Comparison of ENCODE assay signal across 23 cellular contexts in genomic region chr3:50388720-50389352, GRCh38. TPM values are rescaled to one million over a fixed set of nuclear protein-coding genes. Genes with fewer than 3 reads are reported as not detected.
A peak's percentile ranks its signal among the peaks of the same experiment; 100 is the strongest.
DNase-seq lines count a peak whose midpoint lies in the region; ATAC-seq and TF ChIP-seq lines count a peak whose summit lies in the region.
"Had no signal": no experiment of that assay in that cellular context is flagged by ENCODE, and none has a peak within 500 bp of the region (broad histone marks: within the 10 kb centered on the region; RNA-seq: fewer than 3 reads in every experiment).

No MANE protein-coding gene starts in this region.

- H3K27me3 ChIP-seq in mesendoderm (ENCODE audit: insufficient read depth, low read length, poor library complexity) = no peaks in the 10 kb centered on the region
- H3K27me3 ChIP-seq in GM23338 (ENCODE audit: insufficient read depth) = no peaks in the 10 kb centered on the region

- H3K4me3 ChIP-seq in AG10803 (ENCODE audit: low read length) (no peak overlapping the region), astrocyte of the spinal cord (ENCODE audit: low read depth, low read length) (no peak overlapping the region), mesendoderm (ENCODE audit: low read length) (no peak overlapping the region), GM23338 (no peak overlapping the region)

- H3K27ac ChIP-seq in mesendoderm (ENCODE audit: low read depth, low read length) (no peak overlapping the region), GM23338 (ENCODE audit: low read depth) (no peak overlapping the region)
- H3K27ac ChIP-seq: C4-2B had no signal

- H2AFZ ChIP-seq in GM23338 = no peak overlapping the region

- DNase-seq in AG10803 (ENCODE audit: low read depth) (peak; percentile 11), NCI-H226 (peak; percentile 5), astrocyte of the spinal cord (ENCODE audit: low read depth, low spot score) (peak; percentile 26), mesendoderm (peak; percentile 37), cerebellar nuclear complex (lab: John Stamatoyannopoulos, UW) (no peak), GM23338 (ENCODE audit: low spot score) (no peak)
- DNase-seq in activated CD4-positive, alpha-beta memory T cell treated with anti-CD3 and anti-CD28 coated beads, Interleukin-2, amount 10 ng/mL, durations not matched to agents 7 days and 5 days = no peak
- DNase-seq: activated naive CD4-positive, alpha-beta T cell treated with anti-CD3 and anti-CD28 coated beads, Interleukin-2, amount 50 U/mL, for 16 hours; activated T-cell treated with anti-CD3 and anti-CD28 coated beads for 4 hours; DMS79 treated with DMSO at 0.1 percent for 48 hours; kidney; natural killer cell; NCI-H1105; NCI-H187; NCI-H2171; PC-3; stimulated activated naive B cell treated with anti-CD40 and anti-IgM and Interleukin-4, amounts not matched to agents 10 μg/mL and 1 μg/mL and 100 μg/mL, for 72 hours; T-helper 17 cell; trophoblast cell had no signal

- CTCF ChIA-PET in activated CD4-positive, alpha-beta memory T cell treated with anti-CD3 and anti-CD28 coated beads, Interleukin-2, amount 10 ng/mL, durations not matched to agents 7 days and 5 days (lab: Charles Lee) = no interaction called here

- no peak overlapping the region for H3K56ac ChIP-seq in mesendoderm (ENCODE audit: low read length)

- no peak overlapping the region for H2BK5ac ChIP-seq in mesendoderm (ENCODE audit: low read length)

- ATAC-seq in GM19463 (IDR thresholded peaks at IDR 0.05; ENCODE audit: unreplicated experiment) (no peak), GM23338 (no peak)
- ATAC-seq: natural killer cell, Right ventricle myocardium inferior, T-helper 17 cell had no signal

- H3K9me2 ChIP-seq in GM23338 (ENCODE audit: insufficient read depth) = no peaks in the 10 kb centered on the region

- in situ Hi-C loops in astrocyte of the spinal cord (cut with HindIII; ENCODE audit: low sequenced_read_pairs) = no loop called here

- H4K5ac ChIP-seq in mesendoderm (ENCODE audit: low read length) = no peak overlapping the region

- WGBS in mesendoderm (ENCODE audit: extremely low coverage, insufficient coverage, low lambda C conversion rate) = no CpG with 5 or more reads among the region's 22 CpGs

- no peak overlapping the region for H3K9ac ChIP-seq in mesendoderm (ENCODE audit: low read length)

- no peak overlapping the region for H3K27ac Mint-ChIP-seq in activated CD4-positive, alpha-beta memory T cell treated with anti-CD3 and anti-CD28 coated beads, Interleukin-2, amount 10 ng/mL, durations not matched to agents 7 days and 5 days
- H3K27ac Mint-ChIP-seq in GM23338 = no peak overlapping the region
- H3K27ac Mint-ChIP-seq: activated T-helper 2 cell treated with anti-CD3 and anti-CD28 coated beads, Interferon-gamma antibody, Interleukin-2, Interleukin-4, amounts not matched to agents 10 μg/mL and 5 μg/mL and 100 μg/mL, durations not matched to agents 14 hours and 24 hours and 36 hours; natural killer cell; stimulated activated naive B cell treated with anti-CD40 and anti-IgM and Interleukin-4, amounts not matched to agents 10 μg/mL and 1 μg/mL and 100 μg/mL, for 72 hours; T-helper 17 cell had no signal

- H3K4me1 ChIP-seq in mesendoderm (ENCODE audit: control insufficient read depth, low read depth, low read length) (no peaks in the 10 kb centered on the region), GM23338 (ENCODE audit: insufficient read depth) (no peaks in the 10 kb centered on the region)

- no peak overlapping the region for H2BK120ac ChIP-seq in mesendoderm (ENCODE audit: low read depth, low read length)

- H3F3A ChIP-seq in GM23338 (replicated peaks; ENCODE audit: low read depth) = no peaks in the 10 kb centered on the region

- H3K18ac ChIP-seq in mesendoderm (ENCODE audit: low read length) = no peak overlapping the region

- H3K36me3 ChIP-seq in mesendoderm (ENCODE audit: control insufficient read depth, insufficient read depth, low read length) (no peaks in the 10 kb centered on the region), GM23338 (ENCODE audit: insufficient read depth) (no peaks in the 10 kb centered on the region)

- H3K79me2 ChIP-seq in mesendoderm (ENCODE audit: control insufficient read depth, insufficient read depth, low read length) (no peaks in the 10 kb centered on the region), GM23338 (replicated peaks; ENCODE audit: insufficient read depth) (no peaks in the 10 kb centered on the region)

- peaks cover 6% of the 10 kb centered on the region for H3K4me1 Mint-ChIP-seq in activated CD4-positive, alpha-beta memory T cell treated with anti-CD3 and anti-CD28 coated beads, Interleukin-2, amount 10 ng/mL, durations not matched to agents 7 days and 5 days
- no peaks in the 10 kb centered on the region; the same call in 2 of the 3 replicates for H3K4me1 Mint-ChIP-seq in GM23338
- H3K4me1 Mint-ChIP-seq: T-helper 17 cell had no signal

- no peaks in the 10 kb centered on the region for H4K20me1 ChIP-seq in GM23338 (replicated peaks; ENCODE audit: insufficient read depth)

- H3K4ac ChIP-seq in mesendoderm (ENCODE audit: low read depth, low read length) = no peak overlapping the region

- H2AK5ac ChIP-seq in mesendoderm (ENCODE audit: low read length) = no peak overlapping the region

- H3K4me2 ChIP-seq in mesendoderm (ENCODE audit: low read length) (no peak overlapping the region), GM23338 (no peak overlapping the region)

- no peak overlapping the region for H3K4me3 Mint-ChIP-seq in activated CD4-positive, alpha-beta memory T cell treated with anti-CD3 and anti-CD28 coated beads, Interleukin-2, amount 10 ng/mL, durations not matched to agents 7 days and 5 days
- H3K4me3 Mint-ChIP-seq in GM23338 = no peak overlapping the region
- H3K4me3 Mint-ChIP-seq: natural killer cell; stimulated activated naive B cell treated with anti-CD40 and anti-IgM and Interleukin-4, amounts not matched to agents 10 μg/mL and 1 μg/mL and 100 μg/mL, for 72 hours; T-helper 17 cell had no signal

- H3K79me1 ChIP-seq in mesendoderm (ENCODE audit: low read length) = no peaks in the 10 kb centered on the region

- POLR2A ChIA-PET in activated CD4-positive, alpha-beta memory T cell treated with anti-CD3 and anti-CD28 coated beads, Interleukin-2, amount 10 ng/mL, durations not matched to agents 7 days and 5 days (lab: Charles Lee) = no interaction called here

- no peaks in the 10 kb centered on the region for H3K27me3 Mint-ChIP-seq in activated CD4-positive, alpha-beta memory T cell treated with anti-CD3 and anti-CD28 coated beads, Interleukin-2, amount 10 ng/mL, durations not matched to agents 7 days and 5 days
- peaks cover 4% of the 10 kb centered on the region for H3K27me3 Mint-ChIP-seq in GM23338 (ENCODE audit: insufficient read depth, low read depth, poor library complexity)
- H3K27me3 Mint-ChIP-seq: T-helper 17 cell had no signal

- no peaks in the 10 kb centered on the region for H3K9me3 Mint-ChIP-seq in activated CD4-positive, alpha-beta memory T cell treated with anti-CD3 and anti-CD28 coated beads, Interleukin-2, amount 10 ng/mL, durations not matched to agents 7 days and 5 days
- H3K9me3 Mint-ChIP-seq in GM23338 = no peaks in the 10 kb centered on the region
- H3K9me3 Mint-ChIP-seq: activated T-helper 2 cell treated with anti-CD3 and anti-CD28 coated beads, Interferon-gamma antibody, Interleukin-2, Interleukin-4, amounts not matched to agents 10 μg/mL and 5 μg/mL and 100 μg/mL, durations not matched to agents 14 hours and 24 hours and 36 hours; natural killer cell; stimulated activated naive B cell treated with anti-CD40 and anti-IgM and Interleukin-4, amounts not matched to agents 10 μg/mL and 1 μg/mL and 100 μg/mL, for 72 hours had no signal

- H3K36me3 Mint-ChIP-seq in activated CD4-positive, alpha-beta memory T cell treated with anti-CD3 and anti-CD28 coated beads, Interleukin-2, amount 10 ng/mL, durations not matched to agents 7 days and 5 days (ENCODE audit: low read depth) = no peaks in the 10 kb centered on the region
- no peaks in the 10 kb centered on the region for H3K36me3 Mint-ChIP-seq in GM23338 (ENCODE audit: low read depth)
- H3K36me3 Mint-ChIP-seq: natural killer cell; stimulated activated naive B cell treated with anti-CD40 and anti-IgM and Interleukin-4, amounts not matched to agents 10 μg/mL and 1 μg/mL and 100 μg/mL, for 72 hours had no signal

- H2BK15ac ChIP-seq in mesendoderm (replicated peaks; ENCODE audit: low read depth) = no peak overlapping the region

- H3K23ac ChIP-seq in mesendoderm (ENCODE audit: low read length) = no peak overlapping the region

- TF ChIP-seq CTCF in AG10803 (conservative IDR thresholded peaks at IDR 0.05; ENCODE audit: low read length) = no peak
- TF ChIP-seq CTCF in astrocyte of the spinal cord (IDR thresholded peaks at IDR 0.05; ENCODE audit: low read depth, low read length) = no peak
- TF ChIP-seq CTCF in GM23338 (conservative IDR thresholded peaks at IDR 0.05; ENCODE audit: low read depth in 2 of 2) = no peak

- H4K8ac ChIP-seq in mesendoderm (ENCODE audit: low read depth, low read length) = no peak overlapping the region

RNA-seq across cellular contexts. Expression of gene TMEM115, which starts 29.5 kb away (rescaled TPM):
- polyA plus RNA-seq in mesendoderm (2013, experiment 1 of 2) = 24.8 TPM
- polyA plus RNA-seq in mesendoderm (2013, experiment 2 of 2) = 23.9 TPM
- total RNA-seq in activated CD4-positive, alpha-beta memory T cell treated with anti-CD3 and anti-CD28 coated beads, Interleukin-2, amount 10 ng/mL, durations not matched to agents 7 days and 5 days = 10 to 100 TPM; 22.1 to 22.7 TPM
- 41.9 and 49.2 TPM in 2 replicates for total RNA-seq in GM23338 (2014; rRNA removed; shearing (Covaris generic))
- polyA plus RNA-seq in GM23338 (2016; fragmentation: Nextera tagmentation; extraction: Ambion mirVana) = 17.8 and 19.3 TPM in 2 replicates

RNA-seq across cellular contexts. Expression of gene CYB561D2, which starts 38.2 kb away (rescaled TPM):
- 7.8 TPM for polyA plus RNA-seq in mesendoderm (2013, experiment 1 of 2)
- polyA plus RNA-seq in mesendoderm (2013, experiment 2 of 2) = 8.6 TPM
- 10 to 100 TPM; 37.1 to 39.7 TPM for total RNA-seq in activated CD4-positive, alpha-beta memory T cell treated with anti-CD3 and anti-CD28 coated beads, Interleukin-2, amount 10 ng/mL, durations not matched to agents 7 days and 5 days
- total RNA-seq in GM23338 (2014; rRNA removed; shearing (Covaris generic)) = 11.5 and 18.2 TPM in 2 replicates
- polyA plus RNA-seq in GM23338 (2016; fragmentation: Nextera tagmentation; extraction: Ambion mirVana) = 10.0 and 10.1 TPM in 2 replicates

RNA-seq across cellular contexts. Expression of gene NPRL2, which starts 38.3 kb away (rescaled TPM):
- 9.4 TPM for polyA plus RNA-seq in mesendoderm (2013, experiment 1 of 2)
- 9.6 TPM for polyA plus RNA-seq in mesendoderm (2013, experiment 2 of 2)
- total RNA-seq in activated CD4-positive, alpha-beta memory T cell treated with anti-CD3 and anti-CD28 coated beads, Interleukin-2, amount 10 ng/mL, durations not matched to agents 7 days and 5 days = 10 to 100 TPM; 48.8 to 50.1 TPM
- 22.3 and 35.6 TPM in 2 replicates for total RNA-seq in GM23338 (2014; rRNA removed; shearing (Covaris generic))
- polyA plus RNA-seq in GM23338 (2016; fragmentation: Nextera tagmentation; extraction: Ambion mirVana) = 27.7 and 31.7 TPM in 2 replicates

RNA-seq across cellular contexts. Expression of gene ZMYND10, which starts 43.3 kb away (rescaled TPM):
- polyA plus RNA-seq in mesendoderm (2013, experiment 1 of 2) = 0.18 TPM
- polyA plus RNA-seq in mesendoderm (2013, experiment 2 of 2) = 0.13 TPM
- 1 to 10 TPM; 1.7 to 3.2 TPM for total RNA-seq in activated CD4-positive, alpha-beta memory T cell treated with anti-CD3 and anti-CD28 coated beads, Interleukin-2, amount 10 ng/mL, durations not matched to agents 7 days and 5 days
- total RNA-seq in GM23338 (2014; rRNA removed; shearing (Covaris generic)) = 0.31 TPM in 2 replicates
- polyA plus RNA-seq in GM23338 (2016; fragmentation: Nextera tagmentation; extraction: Ambion mirVana) = 0.24 and 0.29 TPM in 2 replicates
- total RNA-seq: Right ventricle myocardium inferior had no signal

RNA-seq across cellular contexts. Expression of gene RASSF1, which starts 48.2 kb away (rescaled TPM):
- 6.8 TPM for polyA plus RNA-seq in mesendoderm (2013, experiment 1 of 2)
- 7.2 TPM for polyA plus RNA-seq in mesendoderm (2013, experiment 2 of 2)
- total RNA-seq in activated CD4-positive, alpha-beta memory T cell treated with anti-CD3 and anti-CD28 coated beads, Interleukin-2, amount 10 ng/mL, durations not matched to agents 7 days and 5 days = 100 to 1,000 TPM; 157 to 160 TPM
- 12.8 and 15.7 TPM in 2 replicates for total RNA-seq in GM23338 (2014; rRNA removed; shearing (Covaris generic))
- 9.6 TPM in 2 replicates for polyA plus RNA-seq in GM23338 (2016; fragmentation: Nextera tagmentation; extraction: Ambion mirVana)

Comparison
In these comparisons a context has a peak if more than half of its experiments do, and no peak if none do; other contexts are left out.
1. DNase-seq: peak in AG10803 (single experiment), NCI-H226 (single experiment), astrocyte of the spinal cord (single experiment) and mesendoderm (single experiment); none in activated CD4-positive, alpha-beta memory T cell treated with anti-CD3 and anti-CD28 coated beads, Interleukin-2, amount 10 ng/mL, durations not matched to agents 7 days and 5 days (single experiment), cerebellar nuclear complex (0 of 2) and GM23338 (single experiment).